Comparison of ENCODE assay signal across 17 cellular contexts in the genomic region with DNA sequence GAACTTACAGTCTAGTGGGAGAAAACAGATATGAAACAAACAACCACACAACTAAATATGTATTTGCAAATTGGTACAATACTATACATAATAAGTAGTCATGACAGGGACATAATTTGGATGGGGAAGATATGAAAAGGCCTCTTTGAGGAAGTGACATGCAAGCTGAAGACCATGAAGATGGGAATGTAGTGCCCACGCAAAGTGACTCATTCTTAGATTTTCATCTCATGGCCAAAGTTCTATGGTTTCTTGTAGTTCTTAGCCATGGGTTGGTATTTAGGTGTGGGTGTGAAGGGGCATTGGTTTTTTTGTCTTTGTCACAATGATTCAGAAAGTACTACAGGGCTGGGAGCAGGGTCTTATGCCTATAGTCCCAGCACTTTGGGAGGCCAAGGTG.
DNase-seq lines count a peak whose midpoint lies in the region; ATAC-seq lines count a peak whose summit lies in the region.
"Had no signal": no experiment of that assay in that cellular context is flagged by ENCODE, and none has a peak within 500 bp of the region (broad histone marks: within the 10 kb centered on the region; RNA-seq: fewer than 3 reads in every experiment).

No MANE protein-coding gene starts in this region.

- H3K9me3 Mint-ChIP-seq in stimulated activated naive CD8-positive, alpha-beta T cell treated with anti-CD3 and anti-CD28 coated beads, Interleukin-15, amount 100 ng/mL, for 72 hours: peaks cover 11 to 14% of the 10 kb centered on the region in 2 donors

- H3K4me1 Mint-ChIP-seq in stimulated activated naive CD8-positive, alpha-beta T cell treated with anti-CD3 and anti-CD28 coated beads, Interleukin-15, amount 100 ng/mL, for 72 hours: no peaks in the 10 kb centered on the region

- no peak for DNase-seq in stimulated activated naive CD8-positive, alpha-beta T cell treated with anti-CD3 and anti-CD28 coated beads, Interleukin-15, Interleukin-2, amounts not matched to agents 100 U/mL and 50 U/mL, for 24 hours
- no peak for DNase-seq in stimulated activated naive CD8-positive, alpha-beta T cell treated with anti-CD3 and anti-CD28 coated beads, Interleukin-15, amount 100 ng/mL, for 72 hours
- DNase-seq in NCI-H1092 (lab: John Stamatoyannopoulos, UW) (no peak), NCI-H2227 (lab: John Stamatoyannopoulos, UW; ENCODE audit: unreplicated experiment) (no peak), NOMO-1 treated with DMSO at 0.1 percent for 48 hours (lab: John Stamatoyannopoulos, UW; ENCODE audit: unreplicated experiment) (no peak)
- DNase-seq: 8988T; activated T-cell treated with anti-CD3 and anti-CD28 coated beads, Interleukin-2, amount 50 U/mL, for 48 hours; CD4-positive, alpha-beta memory T cell; cerebellar nuclear complex; Karpas-422; kidney; NCI-H187 treated with DMSO at 0.1 percent for 48 hours; NCI-H524; stimulated activated naive CD4-positive, alpha-beta T cell treated with Interleukin-2 at 50 U/mL for 16 hours had no signal

- peak; percentile 36 for ATAC-seq in stimulated activated naive CD8-positive, alpha-beta T cell treated with anti-CD3 and anti-CD28 coated beads, Interleukin-15, Interleukin-2, amounts not matched to agents 100 U/mL and 50 U/mL, for 24 hours
- no peak for ATAC-seq in stimulated activated naive CD8-positive, alpha-beta T cell treated with anti-CD3 and anti-CD28 coated beads, Interleukin-15, amount 100 ng/mL, for 72 hours
- peak; percentile 73 for ATAC-seq in HG02588 (IDR thresholded peaks at IDR 0.05; ENCODE audit: unreplicated experiment)
- ATAC-seq in HG03439 (IDR thresholded peaks at IDR 0.05; ENCODE audit: unreplicated experiment): peak; percentile 67
- no peak for ATAC-seq in HG03139 (IDR thresholded peaks at IDR 0.05; ENCODE audit: unreplicated experiment)

- no peak overlapping the region for H3K4me3 Mint-ChIP-seq in stimulated activated naive CD8-positive, alpha-beta T cell treated with anti-CD3 and anti-CD28 coated beads, Interleukin-15, amount 100 ng/mL, for 72 hours
- H3K4me3 Mint-ChIP-seq: CD4-positive, alpha-beta memory T cell had no signal

- no peak overlapping the region for H3K27ac Mint-ChIP-seq in stimulated activated naive CD8-positive, alpha-beta T cell treated with anti-CD3 and anti-CD28 coated beads, Interleukin-15, amount 100 ng/mL, for 72 hours
- H3K27ac Mint-ChIP-seq: CD4-positive, alpha-beta memory T cell had no signal

- H3K27me3 Mint-ChIP-seq in stimulated activated naive CD8-positive, alpha-beta T cell treated with anti-CD3 and anti-CD28 coated beads, Interleukin-15, amount 100 ng/mL, for 72 hours: no peaks in the 10 kb centered on the region

Comparison
In these comparisons a context has a peak if more than half of its experiments do, and no peak if none do; other contexts are left out.
1. ATAC-seq: peak in stimulated activated naive CD8-positive, alpha-beta T cell treated with anti-CD3 and anti-CD28 coated beads, Interleukin-15, Interleukin-2, amounts not matched to agents 100 U/mL and 50 U/mL, for 24 hours (single experiment), HG02588 (single experiment) and HG03439 (single experiment); none in stimulated activated naive CD8-positive, alpha-beta T cell treated with anti-CD3 and anti-CD28 coated beads, Interleukin-15, amount 100 ng/mL, for 72 hours (single experiment) and HG03139 (single experiment).